ENCODE assay signal across 25 cellular contexts in the genomic region with DNA sequence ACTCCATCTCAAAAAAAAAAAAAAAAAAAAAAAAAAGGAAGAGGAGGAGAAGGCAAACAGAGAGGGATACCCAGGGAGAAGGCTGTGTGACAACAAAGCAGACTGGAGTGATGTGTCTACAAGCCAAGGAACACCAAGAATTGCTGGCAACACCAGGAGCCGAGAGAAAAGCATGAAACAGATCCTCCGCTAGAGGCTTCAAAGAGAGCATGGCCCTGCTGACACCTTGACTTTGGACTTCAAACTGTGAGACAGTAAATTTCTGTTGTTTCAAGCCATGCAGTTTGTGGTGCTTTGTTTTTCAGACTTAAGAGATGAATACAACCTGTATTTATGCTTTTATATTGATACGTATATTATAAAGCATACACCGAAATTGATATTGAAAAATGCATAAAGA.
"Had no signal": no experiment of that assay in that cellular context is flagged by ENCODE, and none has a peak within 500 bp of the region (broad histone marks: within the 10 kb centered on the region; RNA-seq: fewer than 3 reads in every experiment).

No MANE protein-coding gene starts in this region.

- H3K27me3 ChIP-seq: colonic mucosa, gastrocnemius medialis had no signal

- H3K4me3 Mint-ChIP-seq: dendritic cell treated with granulocyte-macrophage colony-stimulating factor and Interleukin-4, amounts not matched to agents 40 ng/mL and 50 ng/mL, for 4 days; mesothelial cell of epicardium had no signal

- DNase-seq: colonic mucosa; cortex of kidney; effector CD4-positive, alpha-beta T cell; effector memory CD4-positive, alpha-beta T cell; erythroblast; esophagus squamous epithelium; foreskin fibroblast; foreskin melanocyte; gastrocnemius medialis; glutamatergic neuron; head of caudate nucleus; heart right ventricle; hippocampal formation; left cardiac atrium; left lung; left ventricle myocardium superior; lower lobe of right lung; mesenchymal stem cell; mucosa of descending colon had no signal

- H3K36me3 Mint-ChIP-seq: mesothelial cell of epicardium had no signal

- H3K27ac ChIP-seq: colonic mucosa, esophagus squamous epithelium, gastrocnemius medialis, heart right ventricle, left lung, lower lobe of right lung had no signal

- H3K27ac Mint-ChIP-seq: dendritic cell treated with granulocyte-macrophage colony-stimulating factor and Interleukin-4, amounts not matched to agents 40 ng/mL and 50 ng/mL, for 4 days; mesothelial cell of epicardium had no signal

- ATAC-seq: esophagus mucosa, gastrocnemius medialis, heart right ventricle, left cardiac atrium, left lung, left ventricle myocardium superior, lower lobe of right lung, mucosa of descending colon had no signal

- H3K4me1 ChIP-seq: colonic mucosa, esophagus squamous epithelium, gastrocnemius medialis, heart right ventricle, left lung, lower lobe of right lung had no signal

- FAIRE-seq: endothelial cell of umbilical vein, islet of Langerhans, keratinocyte had no signal

- H3K36me3 ChIP-seq: colonic mucosa, esophagus squamous epithelium, gastrocnemius medialis, heart right ventricle, left lung, lower lobe of right lung had no signal

- H3K4me3 ChIP-seq: colonic mucosa, esophagus squamous epithelium, gastrocnemius medialis, heart right ventricle, left lung, lower lobe of right lung, mucosa of descending colon had no signal

- H3K9me3 ChIP-seq: colonic mucosa, esophagus squamous epithelium, gastrocnemius medialis, lower lobe of right lung had no signal
